ENCODE assay signal across 10 cellular contexts in genomic region chr3:186787642-186788481, GRCh38. TPM values are rescaled to one million over a fixed set of nuclear protein-coding genes. Genes with fewer than 3 reads are reported as not detected.
DNase-seq lines count a peak whose midpoint lies in the region; ATAC-seq and TF ChIP-seq lines count a peak whose summit lies in the region.
"Had no signal": no experiment of that assay in that cellular context is flagged by ENCODE, and none has a peak within 500 bp of the region (broad histone marks: within the 10 kb centered on the region; RNA-seq: fewer than 3 reads in every experiment).

No MANE protein-coding gene starts in this region.

- peak; percentile 29 for TF ChIP-seq POLR2A in erythroblast (IDR thresholded peaks at IDR 0.05; ENCODE audit: low read length)

- intact Hi-C loops in Right ventricle myocardium inferior (cut with DNase I): no loop called here

- H3K4me3 Mint-ChIP-seq in type B pancreatic cell: peak overlapping the region; percentile 69

- H3K27me3 Mint-ChIP-seq in type B pancreatic cell: peaks cover 5% of the 10 kb centered on the region

- POLR2A ChIA-PET in GM10248 (lab: Yijun Ruan, JAX): interaction anchor here (1.1 kb wide), 2 partner anchors 17 to 217 kb away, joined by 4 read pairs; partner anchors contain the start of gene DNAJB11

- peaks cover 55% of the 10 kb centered on the region for H3K36me3 Mint-ChIP-seq in type B pancreatic cell

- peaks cover 76% of the 10 kb centered on the region for H3K36me3 ChIP-seq in cardiac muscle cell
- H3K36me3 ChIP-seq in SK-N-MC (ENCODE audit: insufficient read depth, low read length): peaks cover 93% of the 10 kb centered on the region

- H3K9ac ChIP-seq in SK-N-MC (ENCODE audit: insufficient read length): peak overlapping the region; percentile 37

- no peak overlapping the region for H3K4me3 ChIP-seq in cardiac muscle cell
- peak overlapping the region; percentile 99 for H3K4me3 ChIP-seq in SK-N-MC

- H3K27ac Mint-ChIP-seq in type B pancreatic cell: peak overlapping the region; percentile 98

- peaks cover 30% of the 10 kb centered on the region for H3K4me1 Mint-ChIP-seq in type B pancreatic cell (ENCODE audit: unreplicated experiment)

- DNase-seq in cardiac muscle cell (ENCODE audit: low read depth in 1 of 2, low spot score in 1 of 2) (no peak), Right ventricle myocardium inferior (ENCODE audit: missing footprints) (no peak), SK-N-MC (ENCODE audit: low read depth, low spot score) (no peak), erythroblast (lab: John Stamatoyannopoulos, UW) (no peak), type B pancreatic cell (ENCODE audit: extremely low spot score, unreplicated experiment) (no peak), DMS114 treated with DMSO at 0.1 percent for 48 hours (lab: John Stamatoyannopoulos, UW; ENCODE audit: unreplicated experiment) (no peak), GM10248 (ENCODE audit: extremely low spot score) (no peak), NCI-H524 treated with DMSO at 0.1 percent for 48 hours (lab: John Stamatoyannopoulos, UW) (no peak)
- DNase-seq: upper lobe of left lung had no signal

- no peaks in the 10 kb centered on the region for H3K9me3 Mint-ChIP-seq in type B pancreatic cell

- CTCF ChIA-PET in GM10248 (lab: Yijun Ruan, JAX): no interaction called here

- no peaks in the 10 kb centered on the region for H3K27me3 ChIP-seq in cardiac muscle cell
- H3K27me3 ChIP-seq: ascending aorta, upper lobe of left lung had no signal

- peaks cover 12% of the 10 kb centered on the region for H3K4me1 ChIP-seq in cardiac muscle cell (ENCODE audit: low read depth)

- ATAC-seq in Right ventricle myocardium inferior: no peak

- H3K27ac ChIP-seq in cardiac muscle cell (peak overlapping the region; percentile 33), SK-N-MC (peak overlapping the region; percentile 98)
- H3K27ac ChIP-seq: ascending aorta, upper lobe of left lung had no signal

- TF ChIP-seq CTCF in cardiac muscle cell (IDR thresholded peaks at IDR 0.05; ENCODE audit: low read depth, low read length) (no peak), type B pancreatic cell (conservative IDR thresholded peaks at IDR 0.05) (no peak), GM10248 (IDR thresholded peaks at IDR 0.05; ENCODE audit: control extremely low read depth, extremely low read depth, low read depth, missing control alignments) (no peak)

- no peaks in the 10 kb centered on the region for H3K9me3 ChIP-seq in cardiac muscle cell (ENCODE audit: low read depth)
- H3K9me3 ChIP-seq in SK-N-MC (ENCODE audit: low read depth, low read length): no peaks in the 10 kb centered on the region
- H3K9me3 ChIP-seq: ascending aorta, upper lobe of left lung had no signal

RNA-seq across cellular contexts. Expression of gene EIF4A2, which starts 4.5 kb away (rescaled TPM):
- 621 and 911 TPM in 2 replicates for total RNA-seq in cardiac muscle cell
- polyA plus RNA-seq in cardiac muscle cell: 359 and 471 TPM in 2 replicates
- 422 TPM for total RNA-seq in Right ventricle myocardium inferior
- total RNA-seq in type B pancreatic cell (ENCODE audit: low replicate concordance): 477 and 480 TPM in 2 replicates

RNA-seq across cellular contexts. Expression of gene RFC4, which starts 18.4 kb away (rescaled TPM):
- 23.0 and 37.5 TPM in 2 replicates for total RNA-seq in cardiac muscle cell
- polyA plus RNA-seq in cardiac muscle cell: 34.0 and 47.4 TPM in 2 replicates
- total RNA-seq in Right ventricle myocardium inferior: 11.1 TPM
- total RNA-seq in type B pancreatic cell (ENCODE audit: low replicate concordance): 33.6 and 64.2 TPM in 2 replicates

RNA-seq across cellular contexts. Expression of gene ADIPOQ, which starts 54.6 kb away (rescaled TPM):
- not detected in 2 replicates for total RNA-seq in cardiac muscle cell
- polyA plus RNA-seq in cardiac muscle cell: not detected in 2 replicates
- total RNA-seq in Right ventricle myocardium inferior: 19.3 TPM
- total RNA-seq in type B pancreatic cell (ENCODE audit: low replicate concordance): not detected in 2 replicates

Comparison
In these comparisons a context has a peak if more than half of its experiments do, and no peak if none do; other contexts are left out.
1. RNA of gene ADIPOQ, which starts 54.6 kb away (total RNA-seq): 19.3 TPM in Right ventricle myocardium inferior (single experiment); not detected in cardiac muscle cell and not detected in type B pancreatic cell; every median in the first group is over 10 times any median in the second.